In the genomic region with DNA sequence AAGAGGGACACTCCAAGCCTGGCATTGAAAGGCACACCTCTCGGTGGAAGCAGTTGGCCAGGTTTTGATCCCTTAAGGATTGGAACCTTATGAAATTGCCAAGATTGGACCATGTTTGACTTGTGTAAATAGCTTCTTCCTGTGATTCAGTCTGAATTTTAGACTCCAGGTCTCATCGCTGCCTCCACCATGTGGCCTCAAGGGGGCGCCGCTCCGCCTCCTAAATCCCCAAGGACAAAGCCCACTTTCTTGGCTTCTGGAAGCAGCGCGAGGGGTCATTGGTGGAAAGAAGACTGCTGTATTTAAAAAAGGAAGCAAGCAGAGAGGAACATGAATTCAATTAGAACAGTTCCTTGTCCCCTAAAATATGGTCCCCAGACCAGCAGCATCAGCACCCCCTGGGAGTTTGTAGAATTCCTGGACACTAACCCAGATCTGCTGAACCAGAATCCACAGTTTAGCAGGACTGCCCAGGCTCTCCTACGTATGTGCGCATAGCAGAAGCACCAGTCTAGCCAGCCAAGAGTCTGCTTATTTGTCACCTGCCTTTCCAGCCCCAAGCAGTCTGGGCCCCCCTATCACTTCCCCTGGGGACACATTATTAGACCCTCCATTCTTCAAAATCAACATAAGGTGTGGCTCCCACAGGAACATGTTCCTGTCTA, we compare ENCODE assay signal across 8 cellular contexts.
DNase-seq lines count a peak whose midpoint lies in the region; ATAC-seq and TF ChIP-seq lines count a peak whose summit lies in the region.

No MANE protein-coding gene starts in this region.

- ATAC-seq in HG02973 (IDR thresholded peaks at IDR 0.05; ENCODE audit: unreplicated experiment) = no peak
- no peak for ATAC-seq in effector memory CD8-positive, alpha-beta T cell (replicated peaks)

- H3K4me3 Mint-ChIP-seq in activated naive CD4-positive, alpha-beta T cell treated with anti-CD3 and anti-CD28 coated beads, Interleukin-2, amount 10 ng/mL, durations not matched to agents 7 days and 5 days = no peak overlapping the region
- H3K4me3 Mint-ChIP-seq in effector memory CD8-positive, alpha-beta T cell = no peak overlapping the region

- H3K36me3 ChIP-seq in GM06990 (ENCODE audit: control insufficient read depth, insufficient read depth, low read length) (no peaks in the 10 kb centered on the region), hepatocyte (replicated peaks; ENCODE audit: insufficient read depth, low read depth) (no peaks in the 10 kb centered on the region), smooth muscle cell (ENCODE audit: low read depth) (no peaks in the 10 kb centered on the region)

- peaks cover 49% of the 10 kb centered on the region for H3K4me1 Mint-ChIP-seq in activated naive CD4-positive, alpha-beta T cell treated with anti-CD3 and anti-CD28 coated beads, Interleukin-2, amount 10 ng/mL, durations not matched to agents 7 days and 5 days
- peaks cover 0 to 3% of the 10 kb centered on the region in 2 donors for H3K4me1 Mint-ChIP-seq in effector memory CD8-positive, alpha-beta T cell (ENCODE audit: low read depth in 2 of 2)

- H3K27ac ChIP-seq in hepatocyte = peak overlapping the region; percentile 60
- H3K27ac ChIP-seq in smooth muscle cell (ENCODE audit: low read depth) = peak overlapping the region; percentile 76

- DNase-seq in A172 (ENCODE audit: low spot score) (peak; percentile 32), GM06990 (ENCODE audit: extremely low read depth, insufficient read length) (peak; percentile 32), NCI-H2081 treated with DMSO at 0.1 percent for 48 hours (lab: John Stamatoyannopoulos, UW) (peak; percentile 11), hepatocyte (ENCODE audit: low spot score) (peak; percentile 81), smooth muscle cell (lab: John Stamatoyannopoulos, UW; ENCODE audit: unreplicated experiment) (peak; percentile 38)
- peak; percentile 61 for DNase-seq in activated naive CD4-positive, alpha-beta T cell treated with anti-CD3 and anti-CD28 coated beads, Interleukin-2, amount 10 ng/mL, durations not matched to agents 7 days and 5 days
- DNase-seq in effector memory CD8-positive, alpha-beta T cell = no peak

- H3K9me3 ChIP-seq in hepatocyte (ENCODE audit: low read depth) (no peaks in the 10 kb centered on the region), smooth muscle cell (replicated peaks; ENCODE audit: low read depth) (no peaks in the 10 kb centered on the region)

- H3F3A ChIP-seq in smooth muscle cell (ENCODE audit: low read depth) = peaks cover 12% of the 10 kb centered on the region

- H3K27me3 Mint-ChIP-seq in activated naive CD4-positive, alpha-beta T cell treated with anti-CD3 and anti-CD28 coated beads, Interleukin-2, amount 10 ng/mL, durations not matched to agents 7 days and 5 days = peaks cover 53% of the 10 kb centered on the region
- H3K27me3 Mint-ChIP-seq in effector memory CD8-positive, alpha-beta T cell = peaks cover 24 to 55% of the 10 kb centered on the region in 2 donors

- H4K20me1 ChIP-seq in hepatocyte (ENCODE audit: insufficient read depth, poor library complexity, severe bottlenecking) (no peaks in the 10 kb centered on the region), smooth muscle cell (ENCODE audit: low read depth) (no peaks in the 10 kb centered on the region)

- CTCF ChIA-PET in activated naive CD4-positive, alpha-beta T cell treated with anti-CD3 and anti-CD28 coated beads, Interleukin-2, amount 10 ng/mL, durations not matched to agents 7 days and 5 days (lab: Charles Lee) = interaction anchor here (0.6 to 3.4 kb wide), 33 partner anchors 8 to 565 kb away, joined by 3 to 49 read pairs (median 4); no protein-coding TSS in a partner anchor

- no peak overlapping the region for H3K9ac ChIP-seq in smooth muscle cell (ENCODE audit: low read depth)

- no peaks in the 10 kb centered on the region for H3K9me2 ChIP-seq in hepatocyte (replicated peaks; ENCODE audit: insufficient read depth)

- H3K4me1 ChIP-seq in hepatocyte (ENCODE audit: insufficient read depth) (peaks cover 18% of the 10 kb centered on the region), smooth muscle cell (ENCODE audit: low read depth) (peaks cover 9% of the 10 kb centered on the region)

- H3K4me3 ChIP-seq in GM06990 (replicated peaks; ENCODE audit: low read depth, low read length) = no peak overlapping the region
- no peak overlapping the region for H3K4me3 ChIP-seq in hepatocyte
- H3K4me3 ChIP-seq in smooth muscle cell = no peak overlapping the region

- no peak overlapping the region for H3K27ac Mint-ChIP-seq in activated naive CD4-positive, alpha-beta T cell treated with anti-CD3 and anti-CD28 coated beads, Interleukin-2, amount 10 ng/mL, durations not matched to agents 7 days and 5 days
- no peak overlapping the region for H3K27ac Mint-ChIP-seq in effector memory CD8-positive, alpha-beta T cell

- peaks cover 7% of the 10 kb centered on the region for H3K9me3 Mint-ChIP-seq in activated naive CD4-positive, alpha-beta T cell treated with anti-CD3 and anti-CD28 coated beads, Interleukin-2, amount 10 ng/mL, durations not matched to agents 7 days and 5 days
- no peaks in the 10 kb centered on the region for H3K9me3 Mint-ChIP-seq in effector memory CD8-positive, alpha-beta T cell

- WGBS in hepatocyte (ENCODE audit: low lambda C conversion rate, missing lambda C conversion rate) = 39% methylated on average over 9 of the region's 9 CpGs
- 14% methylated on average over 9 of the region's 9 CpGs for WGBS in smooth muscle cell (ENCODE audit: low lambda C conversion rate)

- TF ChIP-seq CTCF in GM06990 (IDR thresholded peaks at IDR 0.05; ENCODE audit: insufficient read depth, low read length, poor library complexity, severe bottlenecking) (peak; percentile 84), hepatocyte (IDR thresholded peaks at IDR 0.05; ENCODE audit: poor library complexity) (peak; percentile 73), smooth muscle cell (IDR thresholded peaks at IDR 0.05; ENCODE audit: borderline replicate concordance, insufficient read depth, poor library complexity, severe bottlenecking) (peak; percentile 89)

- H3K4me2 ChIP-seq in hepatocyte = no peak overlapping the region
- peak overlapping the region; percentile 40 for H3K4me2 ChIP-seq in smooth muscle cell

- H2AFZ ChIP-seq in hepatocyte (no peak overlapping the region), smooth muscle cell (ENCODE audit: low read depth) (peak overlapping the region; percentile 68)

- no peaks in the 10 kb centered on the region for H3K79me2 ChIP-seq in hepatocyte
- no peaks in the 10 kb centered on the region for H3K79me2 ChIP-seq in smooth muscle cell (ENCODE audit: low read depth)

- H3K36me3 Mint-ChIP-seq in activated naive CD4-positive, alpha-beta T cell treated with anti-CD3 and anti-CD28 coated beads, Interleukin-2, amount 10 ng/mL, durations not matched to agents 7 days and 5 days = peaks cover 6% of the 10 kb centered on the region
- peaks cover 2% of the 10 kb centered on the region for H3K36me3 Mint-ChIP-seq in effector memory CD8-positive, alpha-beta T cell (ENCODE audit: insufficient read depth)

- no peaks in the 10 kb centered on the region for H3K27me3 ChIP-seq in GM06990 (replicated peaks; ENCODE audit: control insufficient read depth, insufficient read depth, low read length)
- H3K27me3 ChIP-seq in hepatocyte = no peaks in the 10 kb centered on the region
- no peaks in the 10 kb centered on the region for H3K27me3 ChIP-seq in smooth muscle cell (ENCODE audit: low read depth)

Comparison
In these comparisons a context has a peak if more than half of its experiments do, and no peak if none do; other contexts are left out.
1. DNase-seq: peak in A172 (single experiment), GM06990 (single experiment), NCI-H2081 treated with DMSO at 0.1 percent for 48 hours (single experiment), activated naive CD4-positive, alpha-beta T cell treated with anti-CD3 and anti-CD28 coated beads, Interleukin-2, amount 10 ng/mL, durations not matched to agents 7 days and 5 days (single experiment), hepatocyte (single experiment) and smooth muscle cell (single experiment); none in effector memory CD8-positive, alpha-beta T cell (0 of 3).
2. Peak in every context shown above with its lines, with median percentiles within 50 percentile points of each other: CTCF ChIP-seq.